In the genomic region with DNA sequence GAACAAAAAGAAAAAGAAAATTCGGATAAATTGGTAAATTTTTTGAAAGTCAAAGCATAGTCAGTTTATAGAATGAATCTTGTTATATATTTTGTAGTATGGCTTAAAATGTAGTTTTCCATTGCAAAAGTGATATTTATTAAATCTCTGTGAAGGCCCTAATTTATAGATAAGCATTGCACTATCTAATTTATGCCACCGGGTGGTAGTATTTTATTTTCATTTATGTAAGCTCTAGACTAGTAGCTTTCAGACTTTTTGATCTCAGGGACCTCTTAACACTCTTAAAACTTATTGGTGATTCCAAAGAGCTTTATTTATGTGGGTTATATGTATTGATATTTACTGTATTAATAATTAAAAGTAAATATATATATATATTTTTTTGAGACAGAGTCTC, we compare ENCODE assay signal across 8 cellular contexts.
DNase-seq lines count a peak whose midpoint lies in the region.

No MANE protein-coding gene starts in this region.

- H3K9me3 ChIP-seq in effector memory CD4-positive, alpha-beta T cell (ENCODE audit: control insufficient read depth, low read length), result no peaks in the 10 kb centered on the region

- no peaks in the 10 kb centered on the region for H3K27me3 ChIP-seq in effector memory CD4-positive, alpha-beta T cell (replicated peaks; ENCODE audit: control insufficient read depth, insufficient read depth, low read length, poor library complexity, severe bottlenecking)
- H3K27me3 ChIP-seq in H7 (ENCODE audit: control insufficient read depth, insufficient read depth, low read length), result no peaks in the 10 kb centered on the region

- no peak overlapping the region for H3K4me3 ChIP-seq in effector memory CD4-positive, alpha-beta T cell (ENCODE audit: insufficient read depth, low read depth, low read length, poor library complexity, severe bottlenecking)
- no peak overlapping the region for H3K4me3 ChIP-seq in H7 (ENCODE audit: insufficient read depth, low read depth, low read length)

- H3K36me3 ChIP-seq in effector memory CD4-positive, alpha-beta T cell (ENCODE audit: control insufficient read depth, insufficient read depth, low read length), result peaks cover 13% of the 10 kb centered on the region
- H3K36me3 ChIP-seq in H7 (replicated peaks; ENCODE audit: control insufficient read depth, insufficient read depth, low read length), result no peaks in the 10 kb centered on the region; the same call in 1 of the 2 replicates

- H3K27ac ChIP-seq in effector memory CD4-positive, alpha-beta T cell (ENCODE audit: insufficient read depth, low read length, poor library complexity, severe bottlenecking), result no peak overlapping the region

- peak in 2 of 3 experiments; percentile 4 to 21 for DNase-seq in NCI-H1417 (lab: John Stamatoyannopoulos, UW)
- no peak for DNase-seq in NCI-H1417 treated with DMSO at 0.1 percent for 48 hours (lab: John Stamatoyannopoulos, UW)
- DNase-seq in NCI-H2029 treated with DMSO at 0.1 percent for 48 hours (lab: John Stamatoyannopoulos, UW), result peak; percentile 23
- peak; percentile 9 to 54 for DNase-seq in dermis microvascular lymphatic vessel endothelial cell (ENCODE audit: low read depth in 2 of 2)
- DNase-seq in pons (ENCODE audit: low spot score), result peak; percentile 59
- no peak for DNase-seq in stimulated activated CD4-positive, alpha-beta T cell treated with anti-CD3 and anti-CD28 coated beads, Interleukin-2, amount 100 ng/mL, for 48 hours
- DNase-seq in effector memory CD4-positive, alpha-beta T cell, result no peak
- DNase-seq in H7, result no peak

- no peaks in the 10 kb centered on the region for H3K4me1 ChIP-seq in effector memory CD4-positive, alpha-beta T cell (ENCODE audit: control insufficient read depth, insufficient read depth, low read length, poor library complexity, severe bottlenecking)

Comparison
In these comparisons a context has a peak if more than half of its experiments do, and no peak if none do; other contexts are left out.
1. DNase-seq: peak in NCI-H1417 (2 of 3), NCI-H2029 treated with DMSO at 0.1 percent for 48 hours (single experiment), dermis microvascular lymphatic vessel endothelial cell (2 of 2) and pons (single experiment); none in NCI-H1417 treated with DMSO at 0.1 percent for 48 hours (single experiment), stimulated activated CD4-positive, alpha-beta T cell treated with anti-CD3 and anti-CD28 coated beads, Interleukin-2, amount 100 ng/mL, for 48 hours (0 of 2), effector memory CD4-positive, alpha-beta T cell (0 of 3) and H7 (single experiment).